In genomic region chr4:127782275-127783025, GRCh38 we compare ENCODE assay signal across 8 cellular contexts. TPM values are rescaled to one million over a fixed set of nuclear protein-coding genes. Genes with fewer than 3 reads are reported as not detected.
DNase-seq lines count a peak whose midpoint lies in the region; ATAC-seq, FAIRE-seq and TF ChIP-seq lines count a peak whose summit lies in the region.

Gene HSPA4L, plus strand, starts transcription at chr4:127782322. Its CDS starts 229 bp downstream, at chr4:127782551.

- peak; percentile 75 for TF ChIP-seq POLR2A in GM12891 (IDR thresholded peaks at IDR 0.05; ENCODE audit: low read depth, low read length)
- peak; percentile 80 for TF ChIP-seq POLR2A in GM12878 (IDR thresholded peaks at IDR 0.05; ENCODE audit: low read depth, low read length)

- H2AFZ ChIP-seq in SU-DHL-6 (ENCODE audit: low read depth, low read length, severe bottlenecking) (peak within 1 kb of the TSS; percentile 89), GM12878 (ENCODE audit: control insufficient read depth, low read depth, low read length) (peak within 1 kb of the TSS; percentile 98)

- H3K4me2 ChIP-seq in SU-DHL-6 (ENCODE audit: low read depth, low read length, poor library complexity, severe bottlenecking) (peak within 1 kb of the TSS; percentile 64), GM12878 (ENCODE audit: control insufficient read depth, insufficient read depth) (peak within 1 kb of the TSS; percentile 84)

- intact Hi-C loops in GM12878 (cut with micrococcal nuclease; ENCODE audit: unreplicated experiment): loop anchor here (2.0 to 5.0 kb wide), 6 partner anchors 74 to 1030 kb away; partner anchors contain the start of genes ABHD18, LARP1B, MFSD8 and PLK4
- intact Hi-C loops in sciatic nerve (cut with DNase I): no loop called here

- peak; percentile 51 for TF ChIP-seq CTCF in LNCaP clone FGC (IDR thresholded peaks at IDR 0.05; ENCODE audit: control insufficient read depth, extremely low read depth, insufficient read depth)
- no peak for TF ChIP-seq CTCF in SU-DHL-6 (IDR thresholded peaks at IDR 0.05; ENCODE audit: insufficient read depth, low read length, poor library complexity, severe bottlenecking)
- peak in 2 of 3 experiments; percentile 14 to 24; a peak in 2 of 6 replicates for TF ChIP-seq CTCF in GM12878 (IDR thresholded peaks at IDR 0.05 in 2 of 3, conservative IDR thresholded peaks at IDR 0.05 in 1 of 3; ENCODE audit: control insufficient read depth in 2 of 3, extremely low read depth in 1 of 3, insufficient read depth in 1 of 3, low read depth in 3 of 3, low read length in 3 of 3)

- H3K36me3 ChIP-seq in HAP-1 (replicated peaks) (no peaks in the 10 kb centered on the region), SU-DHL-6 (ENCODE audit: low read length) (no peaks in the 10 kb centered on the region), GM12878 (ENCODE audit: control insufficient read depth in 2 of 2, insufficient read depth in 2 of 2, low read length in 1 of 2) (no peaks in the 10 kb centered on the region), iPS DF 6.9 (ENCODE audit: control insufficient read depth, insufficient read depth, low read length) (no peaks in the 10 kb centered on the region)

- in situ Hi-C loops in HAP-1 (cut with MboI; ENCODE audit: low sequenced_read_pairs) (no loop called here), GM12878 (cut with MboI) (no loop called here)

- H4K20me1 ChIP-seq in SU-DHL-6 (ENCODE audit: low read depth, low read length): no peaks in the 10 kb centered on the region
- no peaks in the 10 kb centered on the region for H4K20me1 ChIP-seq in GM12878 (ENCODE audit: control insufficient read depth, insufficient read depth)

- H3K9ac ChIP-seq in SU-DHL-6 (ENCODE audit: low read length): peak within 1 kb of the TSS; percentile 70
- peak within 1 kb of the TSS; percentile 94 for H3K9ac ChIP-seq in GM12878 (ENCODE audit: control insufficient read depth, insufficient read depth, low read length)

- TSS peak; percentile 91 for BruUV-seq in GM12878 (replicated peaks; lab: Mats Ljungman, UMichigan)

- no peaks in the 10 kb centered on the region for H3K9me2 ChIP-seq in SU-DHL-6 (replicated peaks; ENCODE audit: insufficient read depth, low read length)

- TF ChIP-seq EP300 in GM12878 (IDR thresholded peaks at IDR 0.05; ENCODE audit: borderline replicate concordance in 1 of 2, control insufficient read depth in 1 of 2, low read depth in 2 of 2, low read length in 2 of 2): peak in 1 of 2 experiments; percentile 39; a peak in 1 of 4 replicates

- H3K9me3 ChIP-seq in HAP-1 (no peaks in the 10 kb centered on the region), SU-DHL-6 (ENCODE audit: insufficient read depth, low read length) (no peaks in the 10 kb centered on the region), GM12878 (replicated peaks; ENCODE audit: control insufficient read depth, insufficient read depth, low read length) (no peaks in the 10 kb centered on the region), iPS DF 6.9 (ENCODE audit: control insufficient read depth, insufficient read depth, low read length) (no peaks in the 10 kb centered on the region)

- no peaks in the 10 kb centered on the region for H3K27me3 ChIP-seq in HAP-1 (ENCODE audit: low read depth)
- H3K27me3 ChIP-seq in SU-DHL-6 (ENCODE audit: low read length): no peaks in the 10 kb centered on the region
- H3K27me3 ChIP-seq in GM12878 (replicated peaks in 1 of 2; ENCODE audit: control insufficient read depth in 2 of 2, insufficient read depth in 2 of 2, low read length in 1 of 2): no peaks in the 10 kb centered on the region
- peaks cover 8% of the 10 kb centered on the region; the same call in 1 of the 2 replicates for H3K27me3 ChIP-seq in iPS DF 6.9 (ENCODE audit: control insufficient read depth, insufficient read depth, low read length)

- DNase-seq in GM12891 (ENCODE audit: insufficient read length, low spot score): peak; percentile 25
- peak; percentile 77 to 86 for DNase-seq in HAP-1 (ENCODE audit: low spot score in 2 of 2)
- peak; percentile 27 for DNase-seq in LNCaP clone FGC (ENCODE audit: low read depth)
- DNase-seq in GM12878 (ENCODE audit: low read depth, low spot score): peak; percentile 49
- DNase-seq in iPS DF 6.9 (ENCODE audit: low read depth, low spot score): no peak
- DNase-seq in sciatic nerve (ENCODE audit: low spot score): peak; percentile 80
- no peak for DNase-seq in OCI-M2 (lab: John Stamatoyannopoulos, UW; ENCODE audit: unreplicated experiment)

- no peaks in the 10 kb centered on the region for H3F3A ChIP-seq in SU-DHL-6 (ENCODE audit: insufficient read depth)

- SMC1A ChIA-PET in GM12878 (lab: Charles Lee; ENCODE audit: uncharacterized antibody, unreplicated experiment): interaction anchor here (0.6 to 1.6 kb wide), 5 partner anchors 10 to 269 kb away, joined by 3 to 5 read pairs (median 3); no protein-coding TSS in a partner anchor

- H3K79me2 ChIP-seq in SU-DHL-6 (ENCODE audit: insufficient read depth, low read length) (no peaks in the 10 kb centered on the region; the same call in 1 of the 2 replicates), GM12878 (ENCODE audit: control insufficient read depth, insufficient read depth, low read length) (peaks cover 47% of the 10 kb centered on the region)

- H3K27ac ChIP-seq in SU-DHL-6 (ENCODE audit: low read depth, low read length) (no peak within 1 kb of the TSS), GM12878 (ENCODE audit: control insufficient read depth, insufficient read depth) (peak within 1 kb of the TSS; percentile 90), iPS DF 6.9 (ENCODE audit: low read length) (no peak within 1 kb of the TSS)

- CTCF ChIA-PET in GM12878 (lab: Yijun Ruan, JAX): interaction anchor here (0.6 to 1.2 kb wide), 6 partner anchors 13 to 1106 kb away, joined by 3 to 6 read pairs (median 3); partner anchors contain the start of genes ABHD18 and MFSD8

- ATAC-seq in GM12878 (peak; percentile 54), sciatic nerve (peak; percentile 96)

- FAIRE-seq in GM12891 (lab: Jason Lieb, UNC) (no peak), GM12878 (lab: Jason Lieb, UNC) (no peak)

- RAD21 ChIA-PET in GM12878 (lab: Charles Lee; ENCODE audit: unreplicated experiment): interaction anchor here (0.6 to 2.0 kb wide), 8 partner anchors 50 to 343 kb away, joined by 3 to 10 read pairs (median 3); partner anchors contain the start of genes ABHD18, MFSD8 and PLK4

- POLR2A ChIA-PET in GM12878 (lab: Charles Lee): interaction anchor here (0.7 to 2.1 kb wide), 9 partner anchors 18 to 278 kb away, joined by 3 to 11 read pairs (median 6); partner anchors contain the start of genes ABHD18, LARP1B, MFSD8 and PLK4

- WGBS in GM12878 (ENCODE audit: insufficient coverage, insufficient replicate concordance, low lambda C conversion rate, missing lambda C conversion rate): 1% methylated on average over 59 of the region's 63 CpGs
- WGBS in iPS DF 6.9 (ENCODE audit: insufficient coverage, insufficient read length): no CpG with 5 or more reads among the region's 63 CpGs

- H3K4me3 ChIP-seq in HAP-1: peak within 1 kb of the TSS; percentile 75
- H3K4me3 ChIP-seq in LNCaP clone FGC (ENCODE audit: low read depth, low read length): peak within 1 kb of the TSS; percentile 84
- peak within 1 kb of the TSS; percentile 68 for H3K4me3 ChIP-seq in SU-DHL-6 (ENCODE audit: insufficient read depth, low read length, poor library complexity, severe bottlenecking)
- peak within 1 kb of the TSS; percentile 96 for H3K4me3 ChIP-seq in GM12878
- peak within 1 kb of the TSS; percentile 40; the same call in 1 of the 2 replicates for H3K4me3 ChIP-seq in iPS DF 6.9 (ENCODE audit: low read length)

- TF ChIP-seq RAD21 in GM12878 (IDR thresholded peaks at IDR 0.05; ENCODE audit: insufficient read depth, low read depth, low read length): peak; percentile 3; the same call in 1 of the 2 replicates

- peaks cover 18% of the 10 kb centered on the region for H3K4me1 ChIP-seq in HAP-1
- H3K4me1 ChIP-seq in GM12878 (ENCODE audit: control insufficient read depth, insufficient read depth, low read length): peaks cover 11% of the 10 kb centered on the region
- H3K4me1 ChIP-seq in iPS DF 6.9 (ENCODE audit: control insufficient read depth, insufficient read depth, low read length): 0 out of 2 replicates have a peak, but pooled peaks cover 2% of the 10 kb centered on the region

TF ChIP-seq in GM12891, 5 proteins besides CTCF, POLR2A, EP300 and RAD21:
- TF ChIP-seq POLR2AphosphoS5 (IDR thresholded peaks at IDR 0.05; ENCODE audit: low read depth, low read length) (peak; percentile 73), PAX5 (IDR thresholded peaks at IDR 0.05; ENCODE audit: insufficient read depth, low read length, severe bottlenecking) (no peak), TAF1 (IDR thresholded peaks at IDR 0.05; ENCODE audit: low read depth, low read length) (peak; percentile 49; the same call in 1 of the 2 replicates), POU2F2 (IDR thresholded peaks at IDR 0.05; ENCODE audit: low read depth, low read length) (peak; percentile 69)

RNA-seq across cellular contexts. Expression of gene HSPA4L, which starts in this region (rescaled TPM):
- polyA plus RNA-seq in GM12891 (2012; ENCODE audit: low read depth, missing spikeins): 13.2 TPM
- 30.0 and 33.0 TPM in 2 replicates for total RNA-seq in GM12878 (2013; cell fraction: nucleolus; rRNA removed)
- 12.0 and 12.1 TPM in 2 replicates for total RNA-seq in GM12878 (2014; rRNA removed)
- total RNA-seq in GM12878 (2014; rRNA removed; fragmentation: Illumina TruSeq; extraction: Trizol): 23.1 and 24.1 TPM in 2 replicates
- total RNA-seq in GM12878 (2021): 20.4 and 21.5 TPM in 2 replicates
- polyA plus RNA-seq in GM12878 (2011; ENCODE audit: low read depth): 3.8 TPM
- 21.3 and 37.8 TPM in 2 replicates for polyA plus RNA-seq in GM12878 (2011; rRNA removed)
- 8.1 and 8.2 TPM in 2 replicates for polyA plus RNA-seq in GM12878 (2011; cell fraction: cytosol; rRNA removed)
- polyA plus RNA-seq in GM12878 (2011; cell fraction: nucleus; rRNA removed): 8.2 and 11.3 TPM in 2 replicates
- 8.5 and 10.5 TPM in 2 replicates for polyA plus RNA-seq in GM12878 (2012)
- polyA plus RNA-seq in GM12878 (2014; fragmentation: Illumina TruSeq; extraction: Trizol): 23.8 and 30.2 TPM in 2 replicates
- polyA plus RNA-seq in GM12878 (2014; fragmentation: Nextera tagmentation; extraction: Ambion mirVana): 10 to 100 TPM in 1 of 2 experiments, 1 to 10 TPM in 1; 8.6 to 12.8 TPM
- 8.4 and 11.1 TPM in 2 replicates for polyA plus RNA-seq in GM12878 (2014; rRNA removed)
- polyA plus RNA-seq in GM12878 (2016; fragmentation: Nextera tagmentation; extraction: Ambion mirVana): 10 to 100 TPM; 38.1 to 40.5 TPM
- polyA minus RNA-seq in GM12878 (2011; rRNA and poly(A)+ RNA removed): 24.8 and 31.2 TPM in 2 replicates
- polyA minus RNA-seq in GM12878 (2011; cell fraction: cytosol; rRNA and poly(A)+ RNA removed): 8.4 and 10.9 TPM in 2 replicates
- 14.7 and 21.5 TPM in 2 replicates for polyA minus RNA-seq in GM12878 (2011; cell fraction: nucleus; rRNA and poly(A)+ RNA removed)
- 12.6 TPM for total RNA-seq in sciatic nerve

Comparison
In these comparisons a context has a peak if more than half of its experiments do, and no peak if none do; other contexts are left out.
1. DNase-seq: peak in GM12891 (single experiment), HAP-1 (2 of 2), LNCaP clone FGC (single experiment), GM12878 (single experiment) and sciatic nerve (single experiment); none in iPS DF 6.9 (single experiment) and OCI-M2 (single experiment).
2. H3K4me3 ChIP-seq: peak in every context shown above with its lines; median percentile 96 in GM12878; 84 in LNCaP clone FGC; 75 in HAP-1; 68 in SU-DHL-6; 40 in iPS DF 6.9.